8 cellular contexts compared by ENCODE assay signal in the genomic region with DNA sequence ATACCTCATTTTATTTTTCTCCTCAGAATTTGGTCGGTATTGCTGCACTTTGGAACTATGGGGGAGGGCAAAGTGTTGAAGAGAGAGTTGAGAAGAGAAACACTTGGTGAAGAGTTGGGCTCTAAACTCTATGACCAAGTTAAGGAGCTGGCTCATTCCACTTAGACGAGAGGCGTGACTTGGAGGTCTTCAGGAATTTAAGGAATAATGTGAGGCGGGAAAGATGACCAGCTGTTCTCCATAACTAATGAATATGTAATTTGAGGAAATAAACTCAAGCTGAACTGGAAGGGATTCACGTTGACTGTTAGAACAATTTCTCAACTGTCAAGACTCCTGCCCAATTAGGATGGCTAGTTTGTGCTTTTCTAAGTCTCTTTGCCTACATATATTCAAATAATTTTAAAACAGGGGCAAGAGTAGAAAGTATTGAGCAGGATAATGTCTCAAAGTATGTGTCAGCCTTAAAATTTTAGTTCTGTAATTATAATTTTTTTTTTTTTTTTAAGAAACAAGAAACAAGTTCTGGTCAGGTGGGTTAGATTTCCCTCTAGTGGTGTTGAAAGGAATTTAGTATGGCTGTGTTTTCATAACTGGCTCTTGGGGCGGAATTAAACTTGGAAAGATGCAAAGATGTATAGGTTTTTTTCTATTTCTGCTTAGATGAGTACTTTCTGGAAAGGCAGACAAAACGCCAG. TPM values are rescaled to one million over a fixed set of nuclear protein-coding genes. Genes with fewer than 3 reads are reported as not detected.
DNase-seq lines count a peak whose midpoint lies in the region; ATAC-seq and TF ChIP-seq lines count a peak whose summit lies in the region.

No MANE protein-coding gene starts in this region.

- H3K27ac ChIP-seq in esophagus squamous epithelium (peak overlapping the region in 3 of 4 donors; percentile 64 to 72 (median 67)), osteoblast (ENCODE audit: low read depth, low read length) (no peak overlapping the region)

- H4K20me1 ChIP-seq in osteoblast (ENCODE audit: insufficient read depth, low read length): no peaks in the 10 kb centered on the region

- H2AFZ ChIP-seq in osteoblast (ENCODE audit: low read length): no peak overlapping the region

- no peak for TF ChIP-seq POLR2A in esophagus squamous epithelium (IDR thresholded peaks at IDR 0.05)

- no peaks in the 10 kb centered on the region for H3K79me2 ChIP-seq in osteoblast (ENCODE audit: insufficient read depth, low read length)

- H3K9me3 ChIP-seq in esophagus squamous epithelium (no peaks in the 10 kb centered on the region), osteoblast (ENCODE audit: low read depth, low read length) (no peaks in the 10 kb centered on the region)

- H3K36me3 ChIP-seq in esophagus squamous epithelium (no peaks in the 10 kb centered on the region), osteoblast (ENCODE audit: insufficient read depth, low read length) (no peaks in the 10 kb centered on the region)

- no peak overlapping the region for H3K4me3 ChIP-seq in GM12864 (ENCODE audit: low read depth, low read length)
- H3K4me3 ChIP-seq in esophagus squamous epithelium: no peak overlapping the region
- H3K4me3 ChIP-seq in osteoblast (ENCODE audit: insufficient read depth, low read length): no peak overlapping the region

- DNase-seq in GM12864 (ENCODE audit: low read depth) (no peak), NCI-H82 (lab: John Stamatoyannopoulos, UW) (peak; percentile 42), esophagus squamous epithelium (lab: John Stamatoyannopoulos, UW) (no peak), osteoblast (ENCODE audit: insufficient read length, low spot score, missing footprints) (no peak), NCI-H1417 treated with DMSO at 0.1 percent for 48 hours (lab: John Stamatoyannopoulos, UW) (no peak)

- no peak overlapping the region for H3K4me2 ChIP-seq in osteoblast (ENCODE audit: insufficient read depth, low read length)

- H3K4me1 ChIP-seq in esophagus squamous epithelium (peaks cover 0 to 40% (median 5%) of the 10 kb centered on the region in 3 donors), osteoblast (ENCODE audit: insufficient read depth, low read length) (no peaks in the 10 kb centered on the region)

- H3K27me3 ChIP-seq in esophagus squamous epithelium (no peaks in the 10 kb centered on the region), osteoblast (ENCODE audit: insufficient read depth, low read length) (no peaks in the 10 kb centered on the region)

- TF ChIP-seq CTCF in GM12864 (IDR thresholded peaks at IDR 0.05; ENCODE audit: low read depth, low read length, missing control alignments) (peak; percentile 57), esophagus squamous epithelium (IDR thresholded peaks at IDR 0.05) (peak in 4 of 6 experiments; percentile 55 to 70 (median 58)), osteoblast (IDR thresholded peaks at IDR 0.05; ENCODE audit: extremely low read depth, low read depth, low read length) (peak; percentile 52)

- intact Hi-C loops in esophagus squamous epithelium (cut with DNase I): no loop called here

- 43 to 47% methylated on average over 7 of the region's 7 CpGs for WGBS in esophagus squamous epithelium, 2 donors

- no peak for ATAC-seq in HG02588 (IDR thresholded peaks at IDR 0.05; ENCODE audit: unreplicated experiment)
- ATAC-seq in HG03432 (IDR thresholded peaks at IDR 0.05; ENCODE audit: unreplicated experiment): no peak
- ATAC-seq in HG02981 (IDR thresholded peaks at IDR 0.05; ENCODE audit: unreplicated experiment): no peak

RNA-seq across cellular contexts. Expression of a gene that starts 33.4 kb away (rescaled TPM):
- total RNA-seq in esophagus squamous epithelium (not detected), osteoblast (not detected in 2 replicates)
